Comparison of ENCODE assay signal across 26 cellular contexts in the genomic region with DNA sequence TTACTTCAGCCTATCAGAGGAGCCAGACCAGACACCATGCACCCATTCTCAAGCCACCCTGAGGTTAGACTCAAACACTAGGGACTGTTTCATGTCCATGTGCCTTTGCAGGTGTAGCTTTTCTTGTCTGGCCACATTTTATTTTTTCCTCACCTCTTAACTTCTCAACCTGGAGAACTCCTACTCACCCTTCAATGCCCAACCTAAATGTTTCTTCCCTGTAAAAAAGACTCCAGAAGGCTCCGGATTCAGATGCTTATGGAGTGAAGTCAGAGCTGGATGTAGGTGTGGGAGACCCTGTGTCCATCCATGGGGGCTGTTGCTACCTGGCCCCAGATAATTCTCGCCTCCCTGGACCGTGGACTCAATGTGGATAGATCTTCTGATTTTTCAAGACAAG.
"Had no signal": no experiment of that assay in that cellular context is flagged by ENCODE, and none has a peak within 500 bp of the region (broad histone marks: within the 10 kb centered on the region; RNA-seq: fewer than 3 reads in every experiment).

No MANE protein-coding gene starts in this region.

- H3K27ac ChIP-seq: stomach, suprapubic skin, testis, thoracic aorta, thyroid gland, tibial artery, tibial nerve, transverse colon, upper lobe of left lung, upper lobe of right lung, uterus, vagina had no signal

- H3K4me3 ChIP-seq: stomach, suprapubic skin, testis, thoracic aorta, thyroid gland, tibial artery, tibial nerve, transverse colon, upper lobe of left lung, upper lobe of right lung, uterus, vagina had no signal

- H3K27me3 ChIP-seq: testis, thyroid gland, tibial nerve, transverse colon, upper lobe of left lung, uterus, vagina had no signal

- H3K4me1 ChIP-seq: stomach, suprapubic skin, testis, thyroid gland, tibial artery, tibial nerve, transverse colon, upper lobe of left lung, upper lobe of right lung, uterus, vagina had no signal

- H3K36me3 ChIP-seq: stomach, suprapubic skin, thoracic aorta, thyroid gland, tibial artery, tibial nerve, transverse colon, upper lobe of left lung, upper lobe of right lung, uterus, vagina had no signal

- H3K9me3 ChIP-seq: stomach, suprapubic skin, testis, thoracic aorta, thyroid gland, tibial artery, tibial nerve, transverse colon, upper lobe of left lung, upper lobe of right lung, uterus, vagina had no signal

- ATAC-seq: stimulated activated effector memory CD8-positive, alpha-beta T cell treated with anti-CD3 and anti-CD28 coated beads, Interleukin-12 subunit alpha, Interleukin-12 subunit beta, amount 100 ng/mL, for 72 hours; stimulated activated memory B cell treated with anti-CD40 and anti-IgM and Interleukin-4, amounts not matched to agents 10 μg/mL and 1 μg/mL and 100 μg/mL, for 72 hours; stimulated activated naive B cell treated with anti-CD40 and anti-IgM and Interleukin-4, amounts not matched to agents 10 μg/mL and 1 μg/mL and 100 μg/mL, for 72 hours; stimulated activated naive CD8-positive, alpha-beta T cell treated with anti-CD3 and anti-CD28 coated beads, Interleukin-15, amount 100 ng/mL, for 72 hours; stimulated activated naive CD8-positive, alpha-beta T cell treated with anti-CD3 and anti-CD28 coated beads, Interleukin-15, Interleukin-2, amounts not matched to agents 100 U/mL and 50 U/mL, for 24 hours; upper lobe of right lung had no signal

- DNase-seq: stimulated activated CD4-positive, alpha-beta T cell treated with anti-CD3 and anti-CD28 coated beads, Interleukin-2, amount 100 ng/mL, for 48 hours; stimulated activated CD4-positive, alpha-beta T cell treated with anti-CD3 and anti-CD28 coated beads, Interleukin-4, amount 100 ng/mL, for 1 hour; stimulated activated CD4-positive, alpha-beta T cell treated with anti-CD3 and anti-CD28 coated beads, Interleukin-4, amount 100 ng/mL, for 24 hours; stimulated activated CD4-positive, alpha-beta T cell treated with anti-CD3 and anti-CD28 coated beads, Interleukin-4, amount 100 ng/mL, for 4 hours; stimulated activated CD8-positive, alpha-beta memory T cell treated with anti-CD3 and anti-CD28 coated beads, Interleukin-4, amount 100 ng/mL, for 48 hours; stimulated activated naive B cell treated with anti-CD40 and anti-IgM and Interleukin-4, amounts not matched to agents 10 μg/mL and 1 μg/mL and 100 μg/mL, for 72 hours; stimulated activated naive CD4-positive, alpha-beta T cell; stimulated activated naive CD4-positive, alpha-beta T cell treated with Interleukin-2 at 50 U/mL for 16 hours; stimulated activated naive CD8-positive, alpha-beta T cell treated with anti-CD3 and anti-CD28 coated beads, Interleukin-15, amount 100 ng/mL, for 72 hours; stimulated activated naive CD8-positive, alpha-beta T cell treated with anti-CD3 and anti-CD28 coated beads, Interleukin-15, Interleukin-2, amounts not matched to agents 100 U/mL and 50 U/mL, for 24 hours; stomach; substantia nigra; testis; thyroid gland; tibial artery; transverse colon; trophoblast cell; upper lobe of left lung; upper lobe of right lung; uterus had no signal
